8 cellular contexts compared by ENCODE assay signal in the genomic region with DNA sequence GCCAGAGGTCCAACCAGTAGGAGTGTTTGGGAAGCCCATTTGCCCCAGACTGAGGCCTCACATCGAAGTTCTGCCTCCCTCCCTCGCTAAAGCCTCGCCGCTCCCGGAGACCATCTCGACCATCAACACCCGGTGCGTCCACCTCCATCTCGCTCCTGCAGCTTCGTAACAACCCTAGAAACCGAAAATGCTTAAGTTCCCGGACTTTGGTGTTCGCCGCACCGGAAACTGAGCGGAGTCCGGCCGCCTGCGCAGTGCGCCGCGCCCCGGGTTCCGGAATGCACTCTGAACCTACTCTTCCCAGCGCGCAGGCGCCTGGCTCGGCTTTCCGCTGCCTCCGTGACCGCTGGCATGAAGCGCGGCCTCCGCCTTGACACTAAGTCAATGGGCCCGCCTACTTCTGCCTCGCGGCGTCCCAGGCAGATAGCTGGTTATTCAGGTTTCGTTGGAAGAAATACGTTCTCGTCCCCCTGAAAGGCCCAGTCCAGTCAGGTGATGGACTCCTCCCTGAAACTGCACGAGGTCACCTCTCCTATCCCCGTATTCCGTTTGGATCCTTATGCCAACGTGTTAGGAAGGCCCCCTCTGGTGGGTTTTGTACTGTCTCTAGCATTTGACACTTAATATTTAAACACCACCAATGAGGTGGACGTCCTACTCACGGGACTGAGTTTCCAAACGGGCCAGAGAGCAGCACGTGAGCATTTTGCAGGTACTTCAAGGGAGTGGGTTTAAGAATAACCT. TPM values are rescaled to one million over a fixed set of nuclear protein-coding genes. Genes with fewer than 3 reads are reported as not detected.
DNase-seq lines count a peak whose midpoint lies in the region; ATAC-seq and TF ChIP-seq lines count a peak whose summit lies in the region.

No MANE protein-coding gene starts in this region.

- TF ChIP-seq CTCF in GM12865 (IDR thresholded peaks at IDR 0.05; ENCODE audit: insufficient read depth, low read depth, low read length, missing control alignments) (no peak), PC-9 (conservative IDR thresholded peaks at IDR 0.05) (0 out of 2 replicates have a peak, but pooled peaks have one; percentile 23), left ventricle myocardium inferior (IDR thresholded peaks at IDR 0.05; ENCODE audit: borderline replicate concordance) (no peak)

- peaks cover 21% of the 10 kb centered on the region for H3K4me1 ChIP-seq in PC-9 (replicated peaks; ENCODE audit: insufficient read depth)
- peaks cover 55% of the 10 kb centered on the region for H3K4me1 ChIP-seq in left ventricle myocardium inferior

- intact Hi-C loops in PC-9 (cut with micrococcal nuclease; ENCODE audit: unreplicated experiment) (no loop called here), left ventricle myocardium inferior (cut with micrococcal nuclease) (no loop called here)

- H3K9me3 ChIP-seq in PC-9 (ENCODE audit: insufficient read depth, low read depth) (no peaks in the 10 kb centered on the region), left ventricle myocardium inferior (replicated peaks) (no peaks in the 10 kb centered on the region)

- DNase-seq in GM12865 (ENCODE audit: low read depth) = peak; percentile 96
- peak; percentile 93 to 94 for DNase-seq in PC-9
- DNase-seq in activated naive CD8-positive, alpha-beta T cell treated with anti-CD3 and anti-CD28 coated beads, Interleukin-2, amount 50 U/mL, for 16 hours (ENCODE audit: low read depth, low spot score) = peak; percentile 77
- DNase-seq in left ventricle myocardium inferior = peak; percentile 95
- DNase-seq in renal cortical epithelial cell (ENCODE audit: low read depth) = peak; percentile 87
- no peak for DNase-seq in SIG-M5 treated with dmso at 0.1 percent for 504 hours (lab: John Stamatoyannopoulos, UW; ENCODE audit: unreplicated experiment)
- DNase-seq in HUDEP-2 (lab: John Stamatoyannopoulos, UW; ENCODE audit: unreplicated experiment in 76 of 76) = no peak

- no peaks in the 10 kb centered on the region for H4K20me1 ChIP-seq in PC-9 (ENCODE audit: insufficient read depth)

- peak overlapping the region; percentile 98 for H2AFZ ChIP-seq in PC-9

- peak; percentile 97 for ATAC-seq in HG02610 (IDR thresholded peaks at IDR 0.05; ENCODE audit: unreplicated experiment)

- no peaks in the 10 kb centered on the region for H3K27me3 ChIP-seq in PC-9 (ENCODE audit: insufficient read depth, low read depth)
- no peaks in the 10 kb centered on the region for H3K27me3 ChIP-seq in left ventricle myocardium inferior (ENCODE audit: low read depth)

- 0 out of 2 replicates have a peak, but pooled peaks cover 6% of the 10 kb centered on the region for H3K36me3 ChIP-seq in PC-9 (ENCODE audit: low read depth)
- peaks cover 31% of the 10 kb centered on the region for H3K36me3 ChIP-seq in left ventricle myocardium inferior

- peak overlapping the region; percentile 74 for H3K4me3 ChIP-seq in GM12865 (ENCODE audit: low read depth, low read length)
- peak overlapping the region; percentile 81 for H3K4me3 ChIP-seq in PC-9
- peak overlapping the region; percentile 90 for H3K4me3 ChIP-seq in left ventricle myocardium inferior

- peaks cover 16% of the 10 kb centered on the region; the same call in 1 of the 2 replicates for H3F3A ChIP-seq in PC-9 (ENCODE audit: insufficient read depth, low read depth)

- H3K4me2 ChIP-seq in PC-9 = peak overlapping the region; percentile 92

- peak overlapping the region; percentile 89 for H3K27ac ChIP-seq in PC-9
- peak overlapping the region; percentile 98 for H3K27ac ChIP-seq in left ventricle myocardium inferior (replicated peaks)

- POLR2A ChIA-PET in PC-9 (lab: Charles Lee; ENCODE audit: unreplicated experiment) = interaction anchor here (0.6 to 0.7 kb wide), 4 partner anchors 13 to 436 kb away, joined by 3 to 5 read pairs (median 4); no protein-coding TSS in a partner anchor

- no peaks in the 10 kb centered on the region for H3K9me2 ChIP-seq in PC-9 (ENCODE audit: insufficient read depth)

- CTCF ChIA-PET in PC-9 (lab: Charles Lee) = no interaction called here

- peaks cover 35% of the 10 kb centered on the region for H3K79me2 ChIP-seq in PC-9 (ENCODE audit: low read depth)

- no TSS peak for BruUV-seq in PC-9 (replicated peaks; lab: Mats Ljungman, UMichigan)

RNA-seq across cellular contexts. Expression of a gene that starts 21.4 kb away (rescaled TPM):
- total RNA-seq in PC-9 (2021) (not detected in 2 replicates), left ventricle myocardium inferior (not detected), renal cortical epithelial cell (under 0.01 TPM in 1 of 2 replicates, not detected in the other)

Comparison
In these comparisons a context has a peak if more than half of its experiments do, and no peak if none do; other contexts are left out.
1. DNase-seq: peak in GM12865 (single experiment), PC-9 (2 of 2), activated naive CD8-positive, alpha-beta T cell treated with anti-CD3 and anti-CD28 coated beads, Interleukin-2, amount 50 U/mL, for 16 hours (single experiment), left ventricle myocardium inferior (single experiment) and renal cortical epithelial cell (single experiment); none in SIG-M5 treated with dmso at 0.1 percent for 504 hours (single experiment) and HUDEP-2 (0 of 76).
2. Peak in every context shown above with its lines, with median percentiles within 50 percentile points of each other: H3K4me3 ChIP-seq.